ENCODE assay signal across 8 cellular contexts in genomic region chr1:114581335-114582287, GRCh38. TPM values are rescaled to one million over a fixed set of nuclear protein-coding genes. Genes with fewer than 3 reads are reported as not detected.
DNase-seq lines count a peak whose midpoint lies in the region; ATAC-seq lines count a peak whose summit lies in the region.

Gene BCAS2, minus strand, starts transcription at chr1:114581615. Its CDS starts 24 bp downstream, at chr1:114581591.

- DNase-seq in COLO668 (lab: John Stamatoyannopoulos, UW; ENCODE audit: unreplicated experiment) (peak; percentile 97), HT1080 (ENCODE audit: low read depth) (peak; percentile 99), NOMO-1 treated with DMSO at 0.1 percent for 48 hours (lab: John Stamatoyannopoulos, UW; ENCODE audit: unreplicated experiment) (peak; percentile 98), medulla oblongata (ENCODE audit: extremely low spot score) (peak; percentile 99)
- DNase-seq in activated CD8-positive, alpha-beta memory T cell treated with anti-CD3 and anti-CD28 coated beads for 4 hours (ENCODE audit: low read depth in 2 of 2): peak; percentile 90 to 96
- peak; percentile 92 to 95 (median 95) for DNase-seq in effector memory CD8-positive, alpha-beta T cell
- DNase-seq in stimulated activated CD8-positive, alpha-beta memory T cell treated with anti-CD3 and anti-CD28 coated beads, Interleukin-12 subunit alpha, Interleukin-12 subunit beta, amount 100 ng/mL, for 1 hour (ENCODE audit: low read depth): peak; percentile 93

- peak within 1 kb of the TSS; percentile 99 for H3K27ac Mint-ChIP-seq in effector memory CD8-positive, alpha-beta T cell

- H3K36me3 Mint-ChIP-seq in effector memory CD8-positive, alpha-beta T cell (ENCODE audit: insufficient read depth): peaks cover 44% of the 10 kb centered on the region

- peak; percentile 98 for ATAC-seq in GM21360 (IDR thresholded peaks at IDR 0.05; ENCODE audit: unreplicated experiment)
- peak; percentile 93 for ATAC-seq in effector memory CD8-positive, alpha-beta T cell (replicated peaks)

- H3K9me3 Mint-ChIP-seq in effector memory CD8-positive, alpha-beta T cell: no peaks in the 10 kb centered on the region

- peak within 1 kb of the TSS; percentile 90 to 98 for H3K4me3 Mint-ChIP-seq in effector memory CD8-positive, alpha-beta T cell

- H3K4me1 Mint-ChIP-seq in effector memory CD8-positive, alpha-beta T cell (ENCODE audit: low read depth in 2 of 2): peaks cover 14 to 33% of the 10 kb centered on the region in 2 donors

- H3K27me3 Mint-ChIP-seq in effector memory CD8-positive, alpha-beta T cell: no peaks in the 10 kb centered on the region

RNA-seq across cellular contexts. Expression of gene BCAS2, which starts in this region (rescaled TPM):
- 59.6 and 60.0 TPM in 2 replicates for total RNA-seq in HT1080 (2014; rRNA removed; shearing (Covaris generic))
- 37.3 and 37.5 TPM in 2 replicates for polyA plus RNA-seq in HT1080 (2015; cell fraction: cytosol; rRNA removed)
- 13.8 and 19.7 TPM in 2 replicates for polyA plus RNA-seq in HT1080 (2015; cell fraction: nucleus; rRNA removed)

Comparison
In these comparisons a context has a peak if more than half of its experiments do, and no peak if none do; other contexts are left out.
1. Peak in every context shown above with its lines: DNase-seq and ATAC-seq.